8 cellular contexts compared by ENCODE assay signal in genomic region chr20:5918856-5919633, GRCh38. TPM values are rescaled to one million over a fixed set of nuclear protein-coding genes. Genes with fewer than 3 reads are reported as not detected.
DNase-seq lines count a peak whose midpoint lies in the region; ATAC-seq, FAIRE-seq and TF ChIP-seq lines count a peak whose summit lies in the region.

No MANE protein-coding gene starts in this region.

- no peak overlapping the region for H3K4me3 Mint-ChIP-seq in activated naive CD4-positive, alpha-beta T cell treated with anti-CD3 and anti-CD28 coated beads for 36 hours

- H3K9me2 ChIP-seq in PC-3 (replicated peaks; ENCODE audit: low read length) = no peaks in the 10 kb centered on the region

- H4K8ac ChIP-seq in H1 (ENCODE audit: extremely low read depth, insufficient read depth, low read length) = no peak overlapping the region

- BruUV-seq in PC-3 (replicated peaks; lab: Mats Ljungman, UMichigan) = no TSS peak

- no peak overlapping the region for H2BK5ac ChIP-seq in H1 (ENCODE audit: low read depth, low read length)

- DNase-seq in activated naive CD4-positive, alpha-beta T cell treated with anti-CD3 and anti-CD28 coated beads for 36 hours = peak; percentile 16
- DNase-seq in activated naive CD4-positive, alpha-beta T cell treated with Interleukin-2 at 50 U/mL for 16 hours = no peak
- DNase-seq in PC-3 (peak; percentile 82), H1 (ENCODE audit: low read depth in 1 of 2, low spot score in 2 of 2) (no peak), stomach (no peak)
- peak; percentile 12 for DNase-seq in stimulated activated naive CD8-positive, alpha-beta T cell treated with anti-CD3 and anti-CD28 coated beads, Interleukin-15, Interleukin-2, amounts not matched to agents 100 U/mL and 50 U/mL, for 24 hours

- no peak overlapping the region for H2AK5ac ChIP-seq in H1 (ENCODE audit: low read depth, low read length)

- H4K5ac ChIP-seq in H1 (ENCODE audit: insufficient read length, low read depth, low read length) = no peak overlapping the region

- H3K4me3 ChIP-seq in PC-3 (ENCODE audit: low read length) = peak overlapping the region; percentile 21; the same call in 1 of the 2 replicates
- H3K4me3 ChIP-seq in H1 (ENCODE audit: extremely low read depth in 1 of 4, insufficient read depth in 2 of 4, low read depth in 3 of 4, low read length in 4 of 4) = no peak overlapping the region
- H3K4me3 ChIP-seq in stomach = no peak overlapping the region

- no peaks in the 10 kb centered on the region for H3K9me3 Mint-ChIP-seq in activated naive CD4-positive, alpha-beta T cell treated with anti-CD3 and anti-CD28 coated beads for 36 hours

- H2BK15ac ChIP-seq in H1 (ENCODE audit: low read length) = no peak overlapping the region

- no peak for TF ChIP-seq RAD21 in H1 (IDR thresholded peaks at IDR 0.05 in 1 of 2, conservative IDR thresholded peaks at IDR 0.05 in 1 of 2; ENCODE audit: low read depth in 2 of 2, low read length in 2 of 2)

- no peak overlapping the region for H3K27ac Mint-ChIP-seq in activated naive CD4-positive, alpha-beta T cell treated with anti-CD3 and anti-CD28 coated beads for 36 hours

- peaks cover 14% of the 10 kb centered on the region for H3K4me1 Mint-ChIP-seq in activated naive CD4-positive, alpha-beta T cell treated with anti-CD3 and anti-CD28 coated beads for 36 hours (ENCODE audit: low read depth)

- H3K23ac ChIP-seq in H1 (ENCODE audit: insufficient read length) = no peak overlapping the region

- H3K9ac ChIP-seq in PC-3 (ENCODE audit: low read length) = no peak overlapping the region; the same call in 1 of the 2 replicates
- H3K9ac ChIP-seq in H1 (replicated peaks in 1 of 4; ENCODE audit: extremely low read depth in 1 of 4, low read depth in 3 of 4, low read length in 3 of 4) = no peak overlapping the region

- no peak overlapping the region for H3K14ac ChIP-seq in H1 (ENCODE audit: insufficient read length)

- no peak overlapping the region for H2AFZ ChIP-seq in PC-3 (ENCODE audit: low read length)
- peak overlapping the region; percentile 92 for H2AFZ ChIP-seq in H1 (ENCODE audit: low read length)

- CTCF ChIA-PET in activated naive CD4-positive, alpha-beta T cell treated with anti-CD3 and anti-CD28 coated beads for 36 hours (lab: Charles Lee) = interaction anchor here (1.5 kb wide), 1 partner anchor 205 kb away, joined by 3 read pairs; no protein-coding TSS in a partner anchor
- CTCF ChIA-PET in PC-3 (lab: Charles Lee) = interaction anchor here (0.6 to 0.7 kb wide), 2 partner anchors 94 to 105 kb away, joined by 3 to 15 read pairs; no protein-coding TSS in a partner anchor
- CTCF ChIA-PET in H1 (lab: Charles Lee; ENCODE audit: partially characterized antibody) = interaction anchor here (0.5 to 2.4 kb wide), 5 partner anchors 9 to 390 kb away, joined by 3 to 8 read pairs (median 6); no protein-coding TSS in a partner anchor

- H3K36me3 Mint-ChIP-seq in activated naive CD4-positive, alpha-beta T cell treated with anti-CD3 and anti-CD28 coated beads for 36 hours (ENCODE audit: low read depth) = no peaks in the 10 kb centered on the region

- H2BK12ac ChIP-seq in H1 (ENCODE audit: low read depth, low read length) = peak overlapping the region; percentile 29; the same call in 1 of the 2 replicates

- 80% methylated on average over 4 of the region's 4 CpGs; no CpG with 5 or more reads in 1 of the 2 experiments for WGBS in H1 (ENCODE audit: extremely low coverage in 1 of 2, insufficient coverage in 1 of 2, insufficient read length in 1 of 2, insufficient replicate concordance in 2 of 2, low coverage in 1 of 2, low lambda C conversion rate in 2 of 2, missing lambda C conversion rate in 1 of 2), 2 experiments
- 48 to 59% (median 50%) methylated on average over 4 of the region's 4 CpGs for WGBS in stomach, 5 donors

- H3K4me2 ChIP-seq in PC-3 (ENCODE audit: low read length) = peak overlapping the region; percentile 72
- H3K4me2 ChIP-seq in H1 (ENCODE audit: insufficient read depth in 1 of 2, low read depth in 2 of 2, low read length in 2 of 2) = no peak overlapping the region

- peak; percentile 92 for ATAC-seq in PC-3
- ATAC-seq in stimulated activated naive CD8-positive, alpha-beta T cell treated with anti-CD3 and anti-CD28 coated beads, Interleukin-15, Interleukin-2, amounts not matched to agents 100 U/mL and 50 U/mL, for 24 hours = peak; percentile 80
- ATAC-seq in HG02840 (IDR thresholded peaks at IDR 0.05; ENCODE audit: low FRiP score, unreplicated experiment) = no peak
- ATAC-seq in GM21447 (IDR thresholded peaks at IDR 0.05; ENCODE audit: unreplicated experiment) = no peak

- H3K36me3 ChIP-seq in PC-3 (ENCODE audit: low read depth, low read length) = no peaks in the 10 kb centered on the region
- no peaks in the 10 kb centered on the region for H3K36me3 ChIP-seq in H1 (ENCODE audit: control insufficient read depth in 2 of 4, insufficient read depth in 4 of 4, low read length in 3 of 4)
- H3K36me3 ChIP-seq in stomach = no peaks in the 10 kb centered on the region

- no peak overlapping the region for H3K18ac ChIP-seq in H1 (ENCODE audit: extremely low read depth, low read length)

- peak overlapping the region; percentile 78 for H3K27ac ChIP-seq in PC-3 (ENCODE audit: low read length)
- no peak overlapping the region for H3K27ac ChIP-seq in H1 (ENCODE audit: low read depth, low read length)
- no peak overlapping the region for H3K27ac ChIP-seq in stomach

- TF ChIP-seq POLR2A in H1 (IDR thresholded peaks at IDR 0.05; ENCODE audit: control extremely low read depth in 1 of 2, low read depth in 2 of 2, low read length in 2 of 2) = no peak
- no peak for TF ChIP-seq POLR2A in stomach (IDR thresholded peaks at IDR 0.05)

- no peak overlapping the region for H3K4ac ChIP-seq in H1 (replicated peaks; ENCODE audit: insufficient read length, low read depth, low read length)

- no peak overlapping the region for H2BK120ac ChIP-seq in H1 (replicated peaks; ENCODE audit: low read depth, low read length)

- no peaks in the 10 kb centered on the region for H4K20me1 ChIP-seq in PC-3 (ENCODE audit: low read length)
- H4K20me1 ChIP-seq in H1 (replicated peaks in 1 of 2; ENCODE audit: control insufficient read depth in 1 of 2, insufficient read depth in 2 of 2, low read length in 2 of 2) = no peaks in the 10 kb centered on the region

- H3K4me1 ChIP-seq in PC-3 (ENCODE audit: insufficient read depth, low read length) (peaks cover 25% of the 10 kb centered on the region), H1 (replicated peaks in 1 of 4; ENCODE audit: control insufficient read depth in 3 of 4, insufficient read depth in 4 of 4, low read length in 3 of 4) (peaks cover 0 to 9% (median 0%) of the 10 kb centered on the region in 4 experiments; a peak in 1 of 7 replicates), stomach (no peaks in the 10 kb centered on the region)

- no peaks in the 10 kb centered on the region for H3K23me2 ChIP-seq in H1 (ENCODE audit: low read depth, low read length)

- H3K27me3 Mint-ChIP-seq in activated naive CD4-positive, alpha-beta T cell treated with anti-CD3 and anti-CD28 coated beads for 36 hours (ENCODE audit: low read depth) = peaks cover 4% of the 10 kb centered on the region

- no peak for FAIRE-seq in H1 (lab: Jason Lieb, UNC)

- H3K79me2 ChIP-seq in PC-3 (ENCODE audit: low read length) (no peaks in the 10 kb centered on the region), H1 (ENCODE audit: control insufficient read depth in 1 of 2, insufficient read depth in 2 of 2, low read length in 2 of 2) (no peaks in the 10 kb centered on the region)

- intact Hi-C loops in activated naive CD4-positive, alpha-beta T cell treated with anti-CD3 and anti-CD28 coated beads for 36 hours (cut with micrococcal nuclease) = loop anchor here (2.0 to 5.0 kb wide), 2 partner anchors 62 to 77 kb away; no protein-coding TSS in a partner anchor
- intact Hi-C loops in PC-3 (cut with micrococcal nuclease) (no loop called here), stomach (cut with DNase I; ENCODE audit: low total_unique reads) (no loop called here)

- H3K56ac ChIP-seq in H1 (replicated peaks; ENCODE audit: insufficient read length, low read depth, low read length) = no peak overlapping the region

- H3K27me3 ChIP-seq in PC-3 (ENCODE audit: low read length) = peaks cover 22% of the 10 kb centered on the region
- no peaks in the 10 kb centered on the region for H3K27me3 ChIP-seq in H1 (replicated peaks in 1 of 4; ENCODE audit: control insufficient read depth in 3 of 4, extremely low read depth in 1 of 4, insufficient read depth in 3 of 4, low read length in 3 of 4)
- H3K27me3 ChIP-seq in stomach = peaks cover 0 to 22% (median 0%) of the 10 kb centered on the region in 3 donors

- H2BK20ac ChIP-seq in H1 (ENCODE audit: low read length) = no peak overlapping the region

- H3K79me1 ChIP-seq in H1 (ENCODE audit: low read depth, low read length) = no peaks in the 10 kb centered on the region

- peaks cover 4% of the 10 kb centered on the region for H3F3A ChIP-seq in PC-3 (ENCODE audit: low read length, unreplicated experiment)

- POLR2A ChIA-PET in PC-3 (lab: Charles Lee; ENCODE audit: unreplicated experiment) (interaction anchor here (0.5 to 0.7 kb wide), 2 partner anchors 24 to 136 kb away, joined by 3 to 6 read pairs; no protein-coding TSS in a partner anchor), H1 (lab: Charles Lee; ENCODE audit: partially characterized antibody) (interaction anchor here (1.0 kb wide), 1 partner anchor 16 kb away, joined by 3 read pairs; no protein-coding TSS in a partner anchor)

- TF ChIP-seq EP300 in H1 (IDR thresholded peaks at IDR 0.05; ENCODE audit: borderline replicate concordance in 1 of 2, low read depth in 2 of 2, low read length in 2 of 2) = no peak
- TF ChIP-seq EP300 in stomach (IDR thresholded peaks at IDR 0.05) = no peak

- H3K9me3 ChIP-seq in PC-3 (ENCODE audit: low read length) (no peaks in the 10 kb centered on the region), H1 (ENCODE audit: insufficient read depth in 2 of 2, low read depth in 1 of 2, low read length in 1 of 2) (no peaks in the 10 kb centered on the region), stomach (no peaks in the 10 kb centered on the region)

- no peak for TF ChIP-seq CTCF in PC-3 (conservative IDR thresholded peaks at IDR 0.05; ENCODE audit: low read depth, low read length)
- TF ChIP-seq CTCF in H1 (IDR thresholded peaks at IDR 0.05; ENCODE audit: control extremely low read depth in 1 of 3, insufficient read depth in 1 of 3, low read depth in 1 of 3, low read length in 3 of 3) = no peak
- TF ChIP-seq CTCF in stomach (IDR thresholded peaks at IDR 0.05) = no peak

- no peak overlapping the region for H4K91ac ChIP-seq in H1 (replicated peaks; ENCODE audit: insufficient read length, low read length)

RNA-seq across cellular contexts. Expression of gene CHGB, which starts 7.7 kb away (rescaled TPM):
- total RNA-seq in activated naive CD4-positive, alpha-beta T cell treated with anti-CD3 and anti-CD28 coated beads for 36 hours = not detected
- total RNA-seq in PC-3 (2014; rRNA removed) = not detected in 2 replicates
- total RNA-seq in H1 (2021; fragmentation: NEBNext Ultra II Directional; extraction: Animal tissue kit (Norgen Biotek cat#: 25700)) = 2.0 and 2.8 TPM in 2 replicates
- polyA plus RNA-seq in H1 (2011; rRNA removed) = 1.0 and 1.1 TPM in 2 replicates
- polyA plus RNA-seq in H1 (2011; cell fraction: cytosol; rRNA removed) = 1.8 TPM
- 0.63 TPM for polyA plus RNA-seq in H1 (2011; cell fraction: nucleus; rRNA removed)
- 2.9 to 3.9 TPM (median 3.4 TPM) in 4 replicates for polyA plus RNA-seq in H1 (2012, experiment 1 of 2)
- polyA plus RNA-seq in H1 (2012, experiment 2 of 2) = 0.47 TPM
- polyA plus RNA-seq in H1 (2013, experiment 1 of 2) = 4.8 TPM
- polyA plus RNA-seq in H1 (2013, experiment 2 of 2) = 5.4 TPM
- 0.32 and 0.35 TPM in 2 replicates for polyA minus RNA-seq in H1 (2011; rRNA and poly(A)+ RNA removed)
- polyA minus RNA-seq in H1 (2011; cell fraction: cytosol; rRNA and poly(A)+ RNA removed) = 0.88 TPM
- 1.2 TPM for polyA minus RNA-seq in H1 (2011; cell fraction: nucleus; rRNA and poly(A)+ RNA removed)
- total RNA-seq in stomach = 1 to 10 TPM in 2 of 5 donors, not detected in 3; 3.5 to 6.4 TPM
- polyA plus RNA-seq in stomach = 1 to 10 TPM; 1.1 to 3.7 (median 3.6) TPM

RNA-seq across cellular contexts. Expression of gene TRMT6, which starts 31.3 kb away (rescaled TPM):
- total RNA-seq in activated naive CD4-positive, alpha-beta T cell treated with anti-CD3 and anti-CD28 coated beads for 36 hours = 10 to 100 TPM; 11.5 to 11.8 TPM
- 35.4 and 44.0 TPM in 2 replicates for total RNA-seq in PC-3 (2014; rRNA removed)
- total RNA-seq in H1 (2021; fragmentation: NEBNext Ultra II Directional; extraction: Animal tissue kit (Norgen Biotek cat#: 25700)) = 21.2 and 23.3 TPM in 2 replicates
- polyA plus RNA-seq in H1 (2011; rRNA removed) = 5.0 and 6.9 TPM in 2 replicates
- polyA plus RNA-seq in H1 (2011; cell fraction: cytosol; rRNA removed) = 12.5 TPM
- 5.1 TPM for polyA plus RNA-seq in H1 (2011; cell fraction: nucleus; rRNA removed)
- 14.0 to 23.0 TPM (median 15.8 TPM) in 4 replicates for polyA plus RNA-seq in H1 (2012, experiment 1 of 2)
- 2.5 TPM for polyA plus RNA-seq in H1 (2012, experiment 2 of 2)
- polyA plus RNA-seq in H1 (2013, experiment 1 of 2) = 21.1 TPM
- polyA plus RNA-seq in H1 (2013, experiment 2 of 2) = 21.1 TPM
- 6.7 and 7.8 TPM in 2 replicates for polyA minus RNA-seq in H1 (2011; rRNA and poly(A)+ RNA removed)
- polyA minus RNA-seq in H1 (2011; cell fraction: cytosol; rRNA and poly(A)+ RNA removed) = 7.5 TPM
- 7.7 TPM for polyA minus RNA-seq in H1 (2011; cell fraction: nucleus; rRNA and poly(A)+ RNA removed)
- 10 to 100 TPM in 2 of 5 donors, 1 to 10 TPM in 3; 2.9 to 10.9 (median 8.3) TPM for total RNA-seq in stomach
- polyA plus RNA-seq in stomach = 1 to 10 TPM; 6.2 to 8.4 (median 7.0) TPM

RNA-seq across cellular contexts. Expression of gene MCM8, which starts 31.4 kb away (rescaled TPM):
- total RNA-seq in activated naive CD4-positive, alpha-beta T cell treated with anti-CD3 and anti-CD28 coated beads for 36 hours = 10 to 100 TPM; 49.6 to 50.3 TPM
- total RNA-seq in PC-3 (2014; rRNA removed) (26.6 and 27.0 TPM in 2 replicates), stomach (10 to 100 TPM in 1 of 5 donors, 1 to 10 TPM in 4; 3.2 to 39.3 (median 7.1) TPM)
- 30.7 and 31.9 TPM in 2 replicates for total RNA-seq in H1 (2021; fragmentation: NEBNext Ultra II Directional; extraction: Animal tissue kit (Norgen Biotek cat#: 25700))
- polyA plus RNA-seq in H1 (2011; rRNA removed) (5.0 and 7.1 TPM in 2 replicates), stomach (1 to 10 TPM; 2.1 to 2.9 (median 2.6) TPM)
- polyA plus RNA-seq in H1 (2011; cell fraction: cytosol; rRNA removed) = 12.5 TPM
- 6.5 TPM for polyA plus RNA-seq in H1 (2011; cell fraction: nucleus; rRNA removed)
- polyA plus RNA-seq in H1 (2012, experiment 1 of 2) = 14.0 to 27.9 TPM (median 18.0 TPM) in 4 replicates
- polyA plus RNA-seq in H1 (2012, experiment 2 of 2) = 1.2 TPM
- polyA plus RNA-seq in H1 (2013, experiment 1 of 2) = 18.7 TPM
- 17.4 TPM for polyA plus RNA-seq in H1 (2013, experiment 2 of 2)
- polyA minus RNA-seq in H1 (2011; rRNA and poly(A)+ RNA removed) = 15.7 and 23.3 TPM in 2 replicates
- 11.7 TPM for polyA minus RNA-seq in H1 (2011; cell fraction: cytosol; rRNA and poly(A)+ RNA removed)
- 18.0 TPM for polyA minus RNA-seq in H1 (2011; cell fraction: nucleus; rRNA and poly(A)+ RNA removed)

Comparison
In these comparisons a context has a peak if more than half of its experiments do, and no peak if none do; other contexts are left out.
1. DNase-seq: peak in activated naive CD4-positive, alpha-beta T cell treated with anti-CD3 and anti-CD28 coated beads for 36 hours (single experiment), PC-3 (single experiment) and stimulated activated naive CD8-positive, alpha-beta T cell treated with anti-CD3 and anti-CD28 coated beads, Interleukin-15, Interleukin-2, amounts not matched to agents 100 U/mL and 50 U/mL, for 24 hours (single experiment); none in activated naive CD4-positive, alpha-beta T cell treated with Interleukin-2 at 50 U/mL for 16 hours (single experiment), H1 (0 of 2) and stomach (single experiment).
2. ATAC-seq: peak in PC-3 (single experiment) and stimulated activated naive CD8-positive, alpha-beta T cell treated with anti-CD3 and anti-CD28 coated beads, Interleukin-15, Interleukin-2, amounts not matched to agents 100 U/mL and 50 U/mL, for 24 hours (single experiment); none in HG02840 (single experiment) and GM21447 (single experiment).